ENCODE assay signal across 8 cellular contexts in the genomic region with DNA sequence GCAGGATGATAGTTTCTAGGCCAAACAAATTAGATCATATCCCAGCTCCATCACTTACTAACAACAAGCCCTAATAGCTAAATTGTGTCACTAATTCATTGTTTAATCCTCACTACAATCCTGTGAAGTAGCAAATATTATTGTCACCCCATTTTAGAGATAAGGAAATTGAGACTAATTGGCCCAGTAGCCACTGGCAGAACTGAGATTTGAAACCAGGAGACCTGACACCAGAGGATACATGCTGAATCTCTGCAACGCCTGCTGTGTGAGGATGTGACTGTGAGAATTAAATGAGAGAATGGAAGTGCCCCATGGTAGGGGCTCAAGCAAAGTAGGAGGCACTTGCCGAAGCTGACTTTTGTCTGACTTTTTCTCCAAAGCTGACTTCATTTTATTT.
"Had no signal": no experiment of that assay in that cellular context is flagged by ENCODE, and none has a peak within 500 bp of the region (broad histone marks: within the 10 kb centered on the region; RNA-seq: fewer than 3 reads in every experiment).

No MANE protein-coding gene starts in this region.

- H3K9me3 ChIP-seq: HAP-1 had no signal

- ATAC-seq: HCT116 had no signal

- H3K9ac ChIP-seq: KMS-11 had no signal

- H3K36me3 ChIP-seq: HAP-1 had no signal

- H3K27ac ChIP-seq: KMS-11 had no signal

- H3K4me3 ChIP-seq: HAP-1 had no signal

- DNase-seq: GOT3, HFFc6, IMR-90, Karpas-422, KBM-7 had no signal

- H3K4me2 ChIP-seq: KMS-11 had no signal

- H3K4me1 ChIP-seq: HAP-1 had no signal
